Comparison of ENCODE assay signal across 1 cellular context in the genomic region with DNA sequence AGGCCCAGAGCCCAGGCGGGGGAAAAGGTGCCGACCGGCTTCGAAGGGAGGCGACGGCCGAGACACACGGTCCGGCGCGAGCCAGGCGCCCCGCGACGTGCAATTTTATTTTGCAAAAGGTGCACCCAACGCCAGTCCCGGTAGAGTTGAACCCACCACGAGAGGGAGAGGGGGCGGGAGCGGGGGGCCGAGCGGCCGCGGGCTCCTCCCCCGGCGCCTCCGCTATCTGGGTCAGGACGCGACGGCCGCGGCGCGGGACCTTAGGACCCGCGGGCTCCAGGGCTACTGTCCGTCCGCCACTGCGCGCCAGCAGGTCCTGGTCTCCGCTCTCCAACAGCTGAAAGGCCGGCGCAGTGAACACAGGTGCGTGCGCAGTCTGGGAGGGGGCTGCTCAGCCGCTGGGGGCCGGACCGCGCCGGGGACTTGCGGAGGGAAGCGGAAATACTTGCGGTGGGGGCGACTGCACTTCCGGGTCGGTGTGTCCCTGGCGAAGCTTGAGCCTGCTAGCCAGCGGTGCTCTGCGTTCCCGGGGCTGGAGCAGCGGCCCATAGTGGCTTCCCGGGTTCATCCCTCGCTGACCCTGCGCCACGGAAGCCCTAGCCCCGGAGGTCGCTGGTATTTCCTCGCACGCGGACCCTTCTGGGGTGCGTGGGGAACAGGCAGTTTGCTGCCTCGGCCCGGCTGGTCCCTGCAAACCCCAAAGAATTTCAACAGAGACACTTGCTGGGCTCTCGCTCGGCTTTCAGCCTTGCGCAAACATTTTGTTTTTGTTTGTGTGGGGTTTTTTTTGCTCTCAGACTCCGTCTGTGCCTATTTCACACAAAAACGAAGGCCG.
TF ChIP-seq lines count a peak whose summit lies in the region.

A gene with protein sequence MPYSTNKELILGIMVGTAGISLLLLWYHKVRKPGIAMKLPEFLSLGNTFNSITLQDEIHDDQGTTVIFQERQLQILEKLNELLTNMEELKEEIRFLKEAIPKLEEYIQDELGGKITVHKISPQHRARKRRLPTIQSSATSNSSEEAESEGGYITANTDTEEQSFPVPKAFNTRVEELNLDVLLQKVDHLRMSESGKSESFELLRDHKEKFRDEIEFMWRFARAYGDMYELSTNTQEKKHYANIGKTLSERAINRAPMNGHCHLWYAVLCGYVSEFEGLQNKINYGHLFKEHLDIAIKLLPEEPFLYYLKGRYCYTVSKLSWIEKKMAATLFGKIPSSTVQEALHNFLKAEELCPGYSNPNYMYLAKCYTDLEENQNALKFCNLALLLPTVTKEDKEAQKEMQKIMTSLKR (plus strand): TSS at position 225 of the 835 bp plus-strand sequence. CDS start 3,991 bp downstream, outside the sequence.

TF ChIP-seq in HepG2, 621 proteins besides CTCF, POLR2A, EP300 and RAD21 (continued from another document and continues in another):
- TF ChIP-seq NFKBIZ (CRISPR knock-in tag; IDR thresholded peaks at IDR 0.05) (no peak; the same call in 1 of the 2 replicates), XRCC5 (optimal IDR thresholded peaks at IDR 0.05; ENCODE audit: low read length) (peak; percentile 95), LRRFIP1 (CRISPR knock-in tag; conservative IDR thresholded peaks at IDR 0.05) (no peak), ZNF441 (CRISPR knock-in tag; IDR thresholded peaks at IDR 0.05; ENCODE audit: borderline replicate concordance) (peak; percentile 72; the same call in 1 of the 2 replicates), CENPBD1 (CRISPR knock-in tag; IDR thresholded peaks at IDR 0.05; ENCODE audit: borderline replicate concordance, low read depth) (peak; percentile 90; the same call in 1 of the 2 replicates), PLRG1 (conservative IDR thresholded peaks at IDR 0.05) (no peak), LBX2 (CRISPR knock-in tag; IDR thresholded peaks at IDR 0.05; ENCODE audit: borderline replicate concordance) (no peak), ETV6 (CRISPR knock-in tag; conservative IDR thresholded peaks at IDR 0.05) (peak; percentile 100), ZIK1 (CRISPR knock-in tag; IDR thresholded peaks at IDR 0.05; ENCODE audit: borderline replicate concordance, low read depth) (peak; percentile 77), ZNF878 (CRISPR knock-in tag; IDR thresholded peaks at IDR 0.05) (no peak), JUND (CRISPR knock-in tag; IDR thresholded peaks at IDR 0.05) (peak; percentile 54), JDP2 (CRISPR knock-in tag; IDR thresholded peaks at IDR 0.05; ENCODE audit: borderline replicate concordance) (no peak), CSRNP2 (CRISPR knock-in tag; conservative IDR thresholded peaks at IDR 0.05; ENCODE audit: low read depth) (no peak), ZNF570 (CRISPR knock-in tag; IDR thresholded peaks at IDR 0.05; ENCODE audit: borderline replicate concordance) (no peak), FOXO1 (CRISPR knock-in tag; IDR thresholded peaks at IDR 0.05) (peak; percentile 69; the same call in 1 of the 2 replicates), ZNF83 (CRISPR knock-in tag; IDR thresholded peaks at IDR 0.05; ENCODE audit: borderline replicate concordance) (no peak; the same call in 1 of the 2 replicates), SMC3 (IDR thresholded peaks at IDR 0.05; ENCODE audit: low read length) (no peak), AKAP8 (CRISPR knock-in tag; IDR thresholded peaks at IDR 0.05) (peak; percentile 91; the same call in 1 of the 2 replicates), ZNF33B (CRISPR knock-in tag; IDR thresholded peaks at IDR 0.05) (peak; percentile 97), REL (CRISPR knock-in tag; conservative IDR thresholded peaks at IDR 0.05) (peak; percentile 87), KDM4B (CRISPR knock-in tag; IDR thresholded peaks at IDR 0.05) (peak; percentile 34), YY1 (IDR thresholded peaks at IDR 0.05; ENCODE audit: insufficient read depth, insufficient replicate concordance, low read depth, low read length) (peak; percentile 84), ZNF598 (CRISPR knock-in tag; IDR thresholded peaks at IDR 0.05; ENCODE audit: borderline replicate concordance) (peak; percentile 93), SPEN (CRISPR knock-in tag; IDR thresholded peaks at IDR 0.05; ENCODE audit: low read depth) (peak; percentile 94), ZNF446 (CRISPR knock-in tag; IDR thresholded peaks at IDR 0.05) (peak; percentile 89), NFE2L1 (CRISPR knock-in tag; IDR thresholded peaks at IDR 0.05; ENCODE audit: borderline replicate concordance) (peak; percentile 73; the same call in 1 of the 2 replicates), ZFP90 (CRISPR knock-in tag; IDR thresholded peaks at IDR 0.05; ENCODE audit: borderline replicate concordance) (peak; percentile 99), MAX (IDR thresholded peaks at IDR 0.05) (peak; percentile 86)
- TF ChIP-seq, protein P1, sequence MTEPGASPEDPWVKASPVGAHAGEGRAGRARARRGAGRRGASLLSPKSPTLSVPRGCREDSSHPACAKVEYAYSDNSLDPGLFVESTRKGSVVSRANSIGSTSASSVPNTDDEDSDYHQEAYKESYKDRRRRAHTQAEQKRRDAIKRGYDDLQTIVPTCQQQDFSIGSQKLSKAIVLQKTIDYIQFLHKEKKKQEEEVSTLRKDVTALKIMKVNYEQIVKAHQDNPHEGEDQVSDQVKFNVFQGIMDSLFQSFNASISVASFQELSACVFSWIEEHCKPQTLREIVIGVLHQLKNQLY (CRISPR knock-in tag; IDR thresholded peaks at IDR 0.05): peak; percentile 72
- TF ChIP-seq, protein P2, sequence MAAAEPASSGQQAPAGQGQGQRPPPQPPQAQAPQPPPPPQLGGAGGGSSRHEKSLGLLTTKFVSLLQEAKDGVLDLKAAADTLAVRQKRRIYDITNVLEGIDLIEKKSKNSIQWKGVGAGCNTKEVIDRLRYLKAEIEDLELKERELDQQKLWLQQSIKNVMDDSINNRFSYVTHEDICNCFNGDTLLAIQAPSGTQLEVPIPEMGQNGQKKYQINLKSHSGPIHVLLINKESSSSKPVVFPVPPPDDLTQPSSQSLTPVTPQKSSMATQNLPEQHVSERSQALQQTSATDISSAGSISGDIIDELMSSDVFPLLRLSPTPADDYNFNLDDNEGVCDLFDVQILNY (CRISPR knock-in tag; conservative IDR thresholded peaks at IDR 0.05): no peak; the same call in none of the 2 replicates
- TF ChIP-seq, protein P3, sequence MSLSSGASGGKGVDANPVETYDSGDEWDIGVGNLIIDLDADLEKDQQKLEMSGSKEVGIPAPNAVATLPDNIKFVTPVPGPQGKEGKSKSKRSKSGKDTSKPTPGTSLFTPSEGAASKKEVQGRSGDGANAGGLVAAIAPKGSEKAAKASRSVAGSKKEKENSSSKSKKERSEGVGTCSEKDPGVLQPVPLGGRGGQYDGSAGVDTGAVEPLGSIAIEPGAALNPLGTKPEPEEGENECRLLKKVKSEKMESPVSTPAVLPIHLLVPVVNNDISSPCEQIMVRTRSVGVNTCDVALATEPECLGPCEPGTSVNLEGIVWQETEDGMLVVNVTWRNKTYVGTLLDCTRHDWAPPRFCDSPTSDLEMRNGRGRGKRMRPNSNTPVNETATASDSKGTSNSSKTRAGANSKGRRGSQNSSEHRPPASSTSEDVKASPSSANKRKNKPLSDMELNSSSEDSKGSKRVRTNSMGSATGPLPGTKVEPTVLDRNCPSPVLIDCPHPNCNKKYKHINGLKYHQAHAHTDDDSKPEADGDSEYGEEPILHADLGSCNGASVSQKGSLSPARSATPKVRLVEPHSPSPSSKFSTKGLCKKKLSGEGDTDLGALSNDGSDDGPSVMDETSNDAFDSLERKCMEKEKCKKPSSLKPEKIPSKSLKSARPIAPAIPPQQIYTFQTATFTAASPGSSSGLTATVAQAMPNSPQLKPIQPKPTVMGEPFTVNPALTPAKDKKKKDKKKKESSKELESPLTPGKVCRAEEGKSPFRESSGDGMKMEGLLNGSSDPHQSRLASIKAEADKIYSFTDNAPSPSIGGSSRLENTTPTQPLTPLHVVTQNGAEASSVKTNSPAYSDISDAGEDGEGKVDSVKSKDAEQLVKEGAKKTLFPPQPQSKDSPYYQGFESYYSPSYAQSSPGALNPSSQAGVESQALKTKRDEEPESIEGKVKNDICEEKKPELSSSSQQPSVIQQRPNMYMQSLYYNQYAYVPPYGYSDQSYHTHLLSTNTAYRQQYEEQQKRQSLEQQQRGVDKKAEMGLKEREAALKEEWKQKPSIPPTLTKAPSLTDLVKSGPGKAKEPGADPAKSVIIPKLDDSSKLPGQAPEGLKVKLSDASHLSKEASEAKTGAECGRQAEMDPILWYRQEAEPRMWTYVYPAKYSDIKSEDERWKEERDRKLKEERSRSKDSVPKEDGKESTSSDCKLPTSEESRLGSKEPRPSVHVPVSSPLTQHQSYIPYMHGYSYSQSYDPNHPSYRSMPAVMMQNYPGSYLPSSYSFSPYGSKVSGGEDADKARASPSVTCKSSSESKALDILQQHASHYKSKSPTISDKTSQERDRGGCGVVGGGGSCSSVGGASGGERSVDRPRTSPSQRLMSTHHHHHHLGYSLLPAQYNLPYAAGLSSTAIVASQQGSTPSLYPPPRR (CRISPR knock-in tag; IDR thresholded peaks at IDR 0.05; ENCODE audit: borderline replicate concordance): peak; percentile 90
- TF ChIP-seq, protein P4, sequence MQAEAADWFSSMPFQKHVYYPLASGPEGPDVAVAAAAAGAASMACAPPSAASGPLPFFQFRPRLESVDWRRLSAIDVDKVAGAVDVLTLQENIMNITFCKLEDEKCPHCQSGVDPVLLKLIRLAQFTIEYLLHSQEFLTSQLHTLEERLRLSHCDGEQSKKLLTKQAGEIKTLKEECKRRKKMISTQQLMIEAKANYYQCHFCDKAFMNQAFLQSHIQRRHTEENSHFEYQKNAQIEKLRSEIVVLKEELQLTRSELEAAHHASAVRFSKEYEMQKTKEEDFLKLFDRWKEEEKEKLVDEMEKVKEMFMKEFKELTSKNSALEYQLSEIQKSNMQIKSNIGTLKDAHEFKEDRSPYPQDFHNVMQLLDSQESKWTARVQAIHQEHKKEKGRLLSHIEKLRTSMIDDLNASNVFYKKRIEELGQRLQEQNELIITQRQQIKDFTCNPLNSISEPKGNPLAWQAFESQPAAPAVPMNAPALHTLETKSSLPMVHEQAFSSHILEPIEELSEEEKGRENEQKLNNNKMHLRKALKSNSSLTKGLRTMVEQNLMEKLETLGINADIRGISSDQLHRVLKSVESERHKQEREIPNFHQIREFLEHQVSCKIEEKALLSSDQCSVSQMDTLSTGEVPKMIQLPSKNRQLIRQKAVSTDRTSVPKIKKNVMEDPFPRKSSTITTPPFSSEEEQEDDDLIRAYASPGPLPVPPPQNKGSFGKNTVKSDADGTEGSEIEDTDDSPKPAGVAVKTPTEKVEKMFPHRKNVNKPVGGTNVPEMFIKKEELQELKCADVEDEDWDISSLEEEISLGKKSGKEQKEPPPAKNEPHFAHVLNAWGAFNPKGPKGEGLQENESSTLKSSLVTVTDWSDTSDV (CRISPR knock-in tag; IDR thresholded peaks at IDR 0.05): peak; percentile 86
- TF ChIP-seq, protein P5, sequence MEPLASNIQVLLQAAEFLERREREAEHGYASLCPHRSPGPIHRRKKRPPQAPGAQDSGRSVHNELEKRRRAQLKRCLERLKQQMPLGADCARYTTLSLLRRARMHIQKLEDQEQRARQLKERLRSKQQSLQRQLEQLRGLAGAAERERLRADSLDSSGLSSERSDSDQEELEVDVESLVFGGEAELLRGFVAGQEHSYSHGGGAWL (CRISPR knock-in tag; IDR thresholded peaks at IDR 0.05): peak; percentile 97
- TF ChIP-seq, protein P6, sequence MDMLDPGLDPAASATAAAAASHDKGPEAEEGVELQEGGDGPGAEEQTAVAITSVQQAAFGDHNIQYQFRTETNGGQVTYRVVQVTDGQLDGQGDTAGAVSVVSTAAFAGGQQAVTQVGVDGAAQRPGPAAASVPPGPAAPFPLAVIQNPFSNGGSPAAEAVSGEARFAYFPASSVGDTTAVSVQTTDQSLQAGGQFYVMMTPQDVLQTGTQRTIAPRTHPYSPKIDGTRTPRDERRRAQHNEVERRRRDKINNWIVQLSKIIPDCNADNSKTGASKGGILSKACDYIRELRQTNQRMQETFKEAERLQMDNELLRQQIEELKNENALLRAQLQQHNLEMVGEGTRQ (IDR thresholded peaks at IDR 0.05; ENCODE audit: low read depth, low read length): no peak
- TF ChIP-seq, protein P6 (CRISPR knock-in tag; IDR thresholded peaks at IDR 0.05; ENCODE audit: borderline replicate concordance): peak; percentile 68; the same call in 1 of the 2 replicates
